8 cellular contexts compared by ENCODE assay signal in the genomic region with DNA sequence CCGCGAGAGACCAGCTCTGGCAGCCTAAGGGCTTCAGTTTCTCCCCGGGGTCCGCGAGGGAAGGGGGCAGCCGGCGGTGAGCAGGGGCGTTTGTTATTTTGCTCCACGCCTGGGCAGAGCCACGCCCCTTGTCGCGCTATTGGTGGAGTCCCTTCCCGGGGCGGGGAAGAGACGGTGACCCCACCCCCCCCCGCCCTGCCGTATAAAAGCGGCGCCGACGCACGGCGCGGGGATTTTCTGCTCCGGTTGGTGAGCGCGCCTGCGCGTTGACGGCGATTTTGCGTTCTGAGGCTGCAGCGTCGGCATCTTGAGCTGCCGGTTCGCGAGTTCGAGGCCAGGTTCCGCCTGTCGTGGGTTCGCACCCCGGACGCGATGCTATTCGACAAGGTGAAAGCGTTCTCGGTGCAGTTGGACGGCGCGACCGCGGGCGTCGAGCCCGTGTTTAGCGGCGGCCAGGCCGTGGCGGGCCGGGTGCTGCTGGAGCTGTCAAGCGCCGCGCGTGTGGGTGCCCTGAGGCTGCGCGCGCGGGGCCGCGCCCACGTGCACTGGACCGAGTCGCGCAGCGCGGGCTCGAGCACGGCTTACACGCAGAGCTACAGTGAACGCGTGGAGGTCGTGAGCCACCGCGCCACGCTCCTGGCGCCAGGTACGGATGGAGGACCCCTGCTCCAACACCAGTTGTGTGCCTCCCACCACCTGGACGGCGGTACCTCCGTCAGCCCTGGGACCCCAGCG. TPM values are rescaled to one million over a fixed set of nuclear protein-coding genes. Genes with fewer than 3 reads are reported as not detected.
DNase-seq lines count a peak whose midpoint lies in the region; ATAC-seq and TF ChIP-seq lines count a peak whose summit lies in the region.

A gene (plus strand): TSS at position 232 of the 735 bp plus-strand sequence. CDS start 141 bp downstream, at position 373.

- no peaks in the 10 kb centered on the region for H3K9me3 ChIP-seq in lung (ENCODE audit: control insufficient read depth in 2 of 2, insufficient read depth in 1 of 2, low read length in 1 of 2)

- H3K27ac ChIP-seq in lung (ENCODE audit: low read depth in 1 of 2, low read length in 1 of 2): peak within 1 kb of the TSS; percentile 83 to 86

- ATAC-seq in HG02763 (IDR thresholded peaks at IDR 0.05; ENCODE audit: unreplicated experiment) (peak; percentile 54), lung (ENCODE audit: insufficient read depth, low FRiP score) (peak; percentile 84)

- DNase-seq in DMS153 treated with DMSO at 0.1 percent for 48 hours (lab: John Stamatoyannopoulos, UW; ENCODE audit: unreplicated experiment): peak; percentile 75
- peak; percentile 94 to 96 for DNase-seq in NCI-H524 (lab: John Stamatoyannopoulos, UW)
- DNase-seq in effector CD8-positive, alpha-beta T cell (lab: John Stamatoyannopoulos, UW): peak; percentile 92
- peak; percentile 89 for DNase-seq in lung (ENCODE audit: low spot score)
- peak; percentile 79 to 81 for DNase-seq in stimulated activated CD4-positive, alpha-beta T cell treated with anti-CD3 and anti-CD28 coated beads, Interleukin-4, amount 100 ng/mL, for 48 hours (ENCODE audit: low read depth in 2 of 2)
- DNase-seq in H4 (ENCODE audit: low spot score): no peak

- CTCF ChIA-PET in activated CD8-positive, alpha-beta memory T cell treated with anti-CD3 and anti-CD28 coated beads for 36 hours (lab: Charles Lee): interaction anchor here (0.8 to 3.3 kb wide), 16 partner anchors 9 to 160 kb away, joined by 3 to 67 read pairs (median 4); a partner anchor contains a TSS

- POLR2A ChIA-PET in activated CD8-positive, alpha-beta memory T cell treated with anti-CD3 and anti-CD28 coated beads for 36 hours (lab: Charles Lee): interaction anchor here (0.6 to 2.7 kb wide), 4 partner anchors 14 to 847 kb away, joined by 4 to 20 read pairs (median 4); no protein-coding TSS in a partner anchor

- no peak for TF ChIP-seq CTCF in lung (IDR thresholded peaks at IDR 0.05; ENCODE audit: control extremely low read depth, extremely low read depth)

- peaks cover 0 to 6% of the 10 kb centered on the region in 2 donors for H3K4me1 ChIP-seq in lung (ENCODE audit: control insufficient read depth in 2 of 2, insufficient read depth in 2 of 2, low read length in 2 of 2)

- WGBS in lung, 2 donors: 16 to 22% methylated on average over 90 to 91 of the region's 91 CpGs

- H3K4me3 ChIP-seq in lung: peak within 1 kb of the TSS; percentile 83

- H3K36me3 ChIP-seq in lung (ENCODE audit: control insufficient read depth in 2 of 2, insufficient read depth in 2 of 2, low read length in 2 of 2): peaks cover 0 to 30% of the 10 kb centered on the region in 2 donors

- no peaks in the 10 kb centered on the region for H3K27me3 ChIP-seq in lung (ENCODE audit: control insufficient read depth, insufficient read depth)

RNA-seq across cellular contexts. Expression of the gene that starts here (rescaled TPM):
- 10 to 100 TPM; 24.7 to 26.5 TPM for total RNA-seq in activated CD8-positive, alpha-beta memory T cell treated with anti-CD3 and anti-CD28 coated beads for 36 hours
- total RNA-seq in lung: 10 to 100 TPM; 19.4 to 50.0 TPM
- polyA plus RNA-seq in lung: 10 to 100 TPM; 47.6 to 62.2 TPM
- 8.7 and 9.3 TPM in 2 replicates for total RNA-seq in H4 (2014; rRNA removed; shearing (Covaris generic))
